8 cellular contexts compared by ENCODE assay signal in the genomic region with DNA sequence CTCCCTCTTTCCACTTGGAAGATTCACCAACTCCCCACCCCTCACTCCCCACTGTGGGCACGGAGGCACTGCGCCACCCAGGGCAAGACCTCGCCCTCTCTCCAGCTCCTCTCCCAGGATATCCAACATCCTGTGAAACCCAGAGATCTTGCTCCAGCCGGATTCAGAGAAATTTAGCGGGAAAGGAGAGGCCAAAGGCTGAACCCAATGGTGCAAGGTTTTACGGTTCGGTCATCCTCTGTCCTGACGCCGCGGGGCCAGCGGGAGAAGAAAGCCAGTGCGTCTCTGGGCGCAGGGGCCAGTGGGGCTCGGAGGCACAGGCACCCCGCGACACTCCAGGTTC. TPM values are rescaled to one million over a fixed set of nuclear protein-coding genes. Genes with fewer than 3 reads are reported as not detected.
DNase-seq lines count a peak whose midpoint lies in the region; ATAC-seq and TF ChIP-seq lines count a peak whose summit lies in the region.

No MANE protein-coding gene starts in this region.

- no peak for ATAC-seq in activated T-cell treated with anti-CD3 and anti-CD28 coated beads, Interleukin-2, amount 50 U/mL, for 4 hours
- ATAC-seq in right lobe of liver = no peak
- ATAC-seq in HG03571 (IDR thresholded peaks at IDR 0.05; ENCODE audit: unreplicated experiment) = no peak
- ATAC-seq in HG02840 (IDR thresholded peaks at IDR 0.05; ENCODE audit: low FRiP score, unreplicated experiment) = no peak

- H3K27me3 Mint-ChIP-seq in activated T-cell treated with anti-CD3 and anti-CD28 coated beads, Interleukin-2, amount 50 U/mL, for 4 hours (ENCODE audit: low read depth) = no peaks in the 10 kb centered on the region

- no peaks in the 10 kb centered on the region for H3K36me3 ChIP-seq in ascending aorta
- no peaks in the 10 kb centered on the region for H3K36me3 ChIP-seq in right lobe of liver
- no peaks in the 10 kb centered on the region for H3K36me3 ChIP-seq in transverse colon

- H3K27ac ChIP-seq in ascending aorta (peak overlapping the region; percentile 90 to 98), right lobe of liver (peak overlapping the region; percentile 50 to 90 (median 65)), transverse colon (peak overlapping the region; percentile 85 to 95 (median 92))

- intact Hi-C loops in ascending aorta (cut with DNase I) (loop anchor here (1.0 to 5.0 kb wide), 3 partner anchors 38 to 250 kb away; no protein-coding TSS in a partner anchor), right lobe of liver (cut with DNase I) (no loop called here), transverse colon (cut with DNase I; ENCODE audit: low total_unique reads) (loop anchor here (10.0 kb wide), 1 partner anchor 166 kb away; no protein-coding TSS in a partner anchor)

- peaks cover 2% of the 10 kb centered on the region for H3K9me3 Mint-ChIP-seq in activated T-cell treated with anti-CD3 and anti-CD28 coated beads, Interleukin-2, amount 50 U/mL, for 4 hours

- H3K27me3 ChIP-seq in ascending aorta = no peaks in the 10 kb centered on the region
- H3K27me3 ChIP-seq in right lobe of liver = no peaks in the 10 kb centered on the region
- H3K27me3 ChIP-seq in transverse colon = no peaks in the 10 kb centered on the region

- H3K36me3 Mint-ChIP-seq in activated T-cell treated with anti-CD3 and anti-CD28 coated beads, Interleukin-2, amount 50 U/mL, for 4 hours (ENCODE audit: insufficient read depth) = peaks cover 23% of the 10 kb centered on the region

- in situ Hi-C loops in transverse colon (cut with MboI; ENCODE audit: low pct_ligation_motif_present in 1 of 4, low pct_unique_long_range_greater_than_20kb in 1 of 4, low sequenced_read_pairs in 3 of 4) = no loop called here

- peaks cover 8 to 21% of the 10 kb centered on the region in 2 donors for H3K4me1 ChIP-seq in ascending aorta
- H3K4me1 ChIP-seq in right lobe of liver = peaks cover 0 to 9% (median 0%) of the 10 kb centered on the region in 4 donors
- peaks cover 15 to 46% (median 35%) of the 10 kb centered on the region in 4 donors for H3K4me1 ChIP-seq in transverse colon

- no peak for DNase-seq in activated T-cell treated with anti-CD3 and anti-CD28 coated beads, Interleukin-2, amount 50 U/mL, for 4 hours
- DNase-seq in activated T-cell treated with anti-CD3 and anti-CD28 coated beads, Interleukin-2, amount 50 U/mL, for 1 hour = no peak
- DNase-seq in ascending aorta (ENCODE audit: low spot score in 2 of 2) (no peak), right lobe of liver (no peak), transverse colon (no peak), NCI-H1105 (lab: John Stamatoyannopoulos, UW) (no peak)

- no peak for TF ChIP-seq CTCF in ascending aorta (IDR thresholded peaks at IDR 0.05)
- TF ChIP-seq CTCF in right lobe of liver (IDR thresholded peaks at IDR 0.05) = no peak
- no peak for TF ChIP-seq CTCF in transverse colon (IDR thresholded peaks at IDR 0.05)

- H3K9me3 ChIP-seq in ascending aorta = no peaks in the 10 kb centered on the region
- no peaks in the 10 kb centered on the region for H3K9me3 ChIP-seq in right lobe of liver
- H3K9me3 ChIP-seq in transverse colon = no peaks in the 10 kb centered on the region

- peaks cover 47% of the 10 kb centered on the region for H3K4me1 Mint-ChIP-seq in activated T-cell treated with anti-CD3 and anti-CD28 coated beads, Interleukin-2, amount 50 U/mL, for 4 hours (ENCODE audit: low read depth)

- H3K4me3 Mint-ChIP-seq in activated T-cell treated with anti-CD3 and anti-CD28 coated beads, Interleukin-2, amount 50 U/mL, for 4 hours = peak overlapping the region; percentile 97

- TF ChIP-seq POLR2A in right lobe of liver (IDR thresholded peaks at IDR 0.05) = no peak
- TF ChIP-seq POLR2A in transverse colon (IDR thresholded peaks at IDR 0.05) = no peak

- TF ChIP-seq EP300 in transverse colon (IDR thresholded peaks at IDR 0.05; ENCODE audit: low read depth) = no peak

- 6% methylated on average over 6 of the region's 16 CpGs for WGBS in right lobe of liver (ENCODE audit: insufficient coverage, low coverage, low lambda C conversion rate, missing lambda C conversion rate)
- WGBS in transverse colon (ENCODE audit: low coverage in 1 of 2), 2 donors = 2% methylated on average over 13 of the region's 16 CpGs; no CpG with 5 or more reads in 1 of the 2 donors

- H3K4me3 ChIP-seq in ascending aorta (peak overlapping the region; percentile 70 to 83), right lobe of liver (peak overlapping the region; percentile 55 to 70 (median 68)), transverse colon (peak overlapping the region; percentile 64 to 83 (median 69))

RNA-seq across cellular contexts. Expression of a gene that starts 0.4 kb away (rescaled TPM):
- total RNA-seq in activated T-cell treated with anti-CD3 and anti-CD28 coated beads, Interleukin-2, amount 50 U/mL, for 4 hours = 100 to 1,000 TPM; 468 to 781 (median 646) TPM
- 188 TPM for total RNA-seq in ascending aorta
- total RNA-seq in right lobe of liver = 10 to 100 TPM; 12.2 to 64.1 (median 22.9) TPM
- 100 to 1,000 TPM in 3 of 4 donors, 10 to 100 TPM in 1; 56.3 to 182 (median 114) TPM for total RNA-seq in transverse colon

Comparison
In these comparisons a context has a peak if more than half of its experiments do, and no peak if none do; other contexts are left out.
1. intact Hi-C loops: an anchor here in ascending aorta (1.0 to 5.0 kb wide) and transverse colon (10.0 kb wide); none called in right lobe of liver.